29 cellular contexts compared by ENCODE assay signal in genomic region chr6:73157870-73158269, GRCh38.
"Had no signal": no experiment of that assay in that cellular context is flagged by ENCODE, and none has a peak within 500 bp of the region (broad histone marks: within the 10 kb centered on the region; RNA-seq: fewer than 3 reads in every experiment).

No MANE protein-coding gene starts in this region.

- H3K27me3 Mint-ChIP-seq: progenitor cell of endocrine pancreas; stimulated activated memory B cell treated with anti-CD40 and anti-IgM and Interleukin-4, amounts not matched to agents 10 μg/mL and 1 μg/mL and 100 μg/mL, for 72 hours; stimulated activated naive CD8-positive, alpha-beta T cell treated with anti-CD3 and anti-CD28 coated beads, Interleukin-15, amount 100 ng/mL, for 72 hours; type B pancreatic cell had no signal

- H3K36me3 Mint-ChIP-seq: natural killer cell, neural progenitor cell, type B pancreatic cell had no signal

- H3K4me3 ChIP-seq: neural progenitor cell, ovary, psoas muscle, right lobe of liver, skin epidermis, smooth muscle cell, spleen, suprapubic skin, testis, tibial artery, transverse colon, upper lobe of right lung, uterus had no signal

- H3K27ac Mint-ChIP-seq: natural killer cell; nephron; neural progenitor cell; progenitor cell of endocrine pancreas; stimulated activated memory B cell treated with anti-CD40 and anti-IgM and Interleukin-4, amounts not matched to agents 10 μg/mL and 1 μg/mL and 100 μg/mL, for 72 hours; type B pancreatic cell had no signal

- H3K4me1 ChIP-seq: neural progenitor cell, parathyroid adenoma, psoas muscle, right lobe of liver, spleen, suprapubic skin, testis, tibial artery, transverse colon, upper lobe of right lung, uterus had no signal

- H3K4me1 Mint-ChIP-seq: natural killer cell; nephron; neural progenitor cell; stimulated activated memory B cell treated with anti-CD40 and anti-IgM and Interleukin-4, amounts not matched to agents 10 μg/mL and 1 μg/mL and 100 μg/mL, for 72 hours; stimulated activated naive CD8-positive, alpha-beta T cell treated with anti-CD3 and anti-CD28 coated beads, Interleukin-15, amount 100 ng/mL, for 72 hours had no signal

- H3K27ac ChIP-seq: neural progenitor cell, ovary, parathyroid adenoma, psoas muscle, right lobe of liver, skin epidermis, spleen, suprapubic skin, testis, tibial artery, transverse colon, upper lobe of right lung, uterus had no signal

- DNase-seq: natural killer cell; occipital lobe; ovary; psoas muscle; right lobe of liver; spleen; stimulated activated CD4-positive, alpha-beta T cell treated with anti-CD3 and anti-CD28 coated beads, Interleukin-12 subunit alpha, Interleukin-12 subunit beta, amount 100 ng/mL, for 4 hours; stimulated activated CD4-positive, alpha-beta T cell treated with anti-CD3 and anti-CD28 coated beads, Interleukin-1b, Interleukin-23, amount 100 ng/mL, for 48 hours; stimulated activated CD4-positive, alpha-beta T cell treated with anti-CD3 and anti-CD28 coated beads, Interleukin-4, amount 100 ng/mL, for 1 hour; stimulated activated CD4-positive, alpha-beta T cell treated with anti-CD3 and anti-CD28 coated beads, Interleukin-4, amount 100 ng/mL, for 4 hours; stimulated activated CD8-positive, alpha-beta memory T cell treated with anti-CD3 and anti-CD28 coated beads, Interleukin-4, amount 100 ng/mL, for 48 hours; stimulated activated naive CD4-positive, alpha-beta T cell; stimulated activated naive CD8-positive, alpha-beta T cell treated with anti-CD3 and anti-CD28 coated beads, Interleukin-15, amount 100 ng/mL, for 72 hours; stimulated activated naive CD8-positive, alpha-beta T cell treated with anti-CD3 and anti-CD28 coated beads, Interleukin-15, Interleukin-2, amounts not matched to agents 100 U/mL and 50 U/mL, for 24 hours; substantia nigra; testis; tibial artery; transverse colon; upper lobe of right lung; uterus had no signal

- H3K4me3 Mint-ChIP-seq: natural killer cell; nephron; neural progenitor cell; stimulated activated memory B cell treated with anti-CD40 and anti-IgM and Interleukin-4, amounts not matched to agents 10 μg/mL and 1 μg/mL and 100 μg/mL, for 72 hours; stimulated activated naive CD8-positive, alpha-beta T cell treated with anti-CD3 and anti-CD28 coated beads, Interleukin-15, amount 100 ng/mL, for 72 hours; type B pancreatic cell had no signal

- H3K9me3 ChIP-seq: ovary, psoas muscle, right lobe of liver, suprapubic skin, testis, tibial artery, transverse colon, upper lobe of right lung, uterus had no signal

- H3K36me3 ChIP-seq: neural progenitor cell, ovary, right lobe of liver, spleen, suprapubic skin, tibial artery, transverse colon, upper lobe of right lung, uterus had no signal

- H3K27me3 ChIP-seq: neural progenitor cell, ovary, right lobe of liver, spleen, suprapubic skin, testis, tibial artery, transverse colon, upper lobe of right lung, uterus had no signal

- H3K9me3 Mint-ChIP-seq: natural killer cell, nephron, type B pancreatic cell had no signal
